8 cellular contexts compared by ENCODE assay signal in genomic region chr10:26860542-26861325, GRCh38. TPM values are rescaled to one million over a fixed set of nuclear protein-coding genes. Genes with fewer than 3 reads are reported as not detected.
DNase-seq lines count a peak whose midpoint lies in the region; ATAC-seq and TF ChIP-seq lines count a peak whose summit lies in the region.

TSS of gene ABI1 (minus strand) at chr10:26860958. CDS start at chr10:26860863, 95 bp downstream.

- peak; percentile 73 for ATAC-seq in GM19324 (IDR thresholded peaks at IDR 0.05; ENCODE audit: low FRiP score, unreplicated experiment)
- ATAC-seq in HG03469 (IDR thresholded peaks at IDR 0.05; ENCODE audit: unreplicated experiment): peak; percentile 43

- H3K9me3 Mint-ChIP-seq in activated CD4-positive, alpha-beta T cell treated with anti-CD3 and anti-CD28 coated beads, Interleukin-2, amount 10 ng/mL, durations not matched to agents 7 days and 5 days: no peaks in the 10 kb centered on the region

- H3K4me3 ChIP-seq in coronary artery: peak within 1 kb of the TSS; percentile 86

- DNase-seq in C1 segment of cervical spinal cord (lab: John Stamatoyannopoulos, UW) (peak; percentile 79 to 99 (median 98)), NCI-H69 (lab: John Stamatoyannopoulos, UW) (peak; percentile 97), coronary artery (ENCODE audit: low spot score) (peak; percentile 98)
- peak; percentile 98 for DNase-seq in activated CD4-positive, alpha-beta T cell treated with anti-CD3 and anti-CD28 coated beads, Interleukin-2, amount 10 ng/mL, durations not matched to agents 7 days and 5 days
- DNase-seq in stimulated activated CD4-positive, alpha-beta T cell treated with anti-CD3 and anti-CD28 coated beads, Interleukin-1b, Interleukin-23, amount 100 ng/mL, for 4 hours (ENCODE audit: low read depth in 2 of 2): peak; percentile 93 to 97

- H3K27me3 Mint-ChIP-seq in activated CD4-positive, alpha-beta T cell treated with anti-CD3 and anti-CD28 coated beads, Interleukin-2, amount 10 ng/mL, durations not matched to agents 7 days and 5 days: peaks cover 9% of the 10 kb centered on the region

- H3K4me1 Mint-ChIP-seq in activated CD4-positive, alpha-beta T cell treated with anti-CD3 and anti-CD28 coated beads, Interleukin-2, amount 10 ng/mL, durations not matched to agents 7 days and 5 days: peaks cover 30% of the 10 kb centered on the region

- peaks cover 4% of the 10 kb centered on the region for H3K36me3 Mint-ChIP-seq in activated CD4-positive, alpha-beta T cell treated with anti-CD3 and anti-CD28 coated beads, Interleukin-2, amount 10 ng/mL, durations not matched to agents 7 days and 5 days (ENCODE audit: low read depth)

- H3K27ac ChIP-seq in coronary artery (peak within 1 kb of the TSS; percentile 97 to 99), layer of hippocampus (ENCODE audit: low read depth, low read length) (peak within 1 kb of the TSS; percentile 89)

- H3K27ac Mint-ChIP-seq in activated CD4-positive, alpha-beta T cell treated with anti-CD3 and anti-CD28 coated beads, Interleukin-2, amount 10 ng/mL, durations not matched to agents 7 days and 5 days: peak within 1 kb of the TSS; percentile 100

- H3K4me3 Mint-ChIP-seq in activated CD4-positive, alpha-beta T cell treated with anti-CD3 and anti-CD28 coated beads, Interleukin-2, amount 10 ng/mL, durations not matched to agents 7 days and 5 days: peak within 1 kb of the TSS; percentile 96

- CTCF ChIA-PET in activated CD4-positive, alpha-beta T cell treated with anti-CD3 and anti-CD28 coated beads, Interleukin-2, amount 10 ng/mL, durations not matched to agents 7 days and 5 days (lab: Charles Lee): interaction anchor here (0.6 to 3.0 kb wide), 12 partner anchors 10 to 425 kb away, joined by 3 to 21 read pairs (median 4); partner anchors contain the start of gene PDSS1

- POLR2A ChIA-PET in activated CD4-positive, alpha-beta T cell treated with anti-CD3 and anti-CD28 coated beads, Interleukin-2, amount 10 ng/mL, durations not matched to agents 7 days and 5 days (lab: Charles Lee): interaction anchor here (0.6 kb wide), 1 partner anchor 293 kb away, joined by 4 read pairs; the partner anchor contains the start of gene YME1L1

- no peaks in the 10 kb centered on the region for H3K27me3 ChIP-seq in layer of hippocampus (ENCODE audit: control insufficient read depth, insufficient read depth, low read length)

- peak; percentile 71 for TF ChIP-seq CTCF in coronary artery (IDR thresholded peaks at IDR 0.05)

RNA-seq across cellular contexts. Expression of gene ABI1, which starts in this region (rescaled TPM):
- total RNA-seq in activated CD4-positive, alpha-beta T cell treated with anti-CD3 and anti-CD28 coated beads, Interleukin-2, amount 10 ng/mL, durations not matched to agents 7 days and 5 days: 10 to 100 TPM; 59.7 to 65.2 TPM

Comparison
In these comparisons a context has a peak if more than half of its experiments do, and no peak if none do; other contexts are left out.
1. Peak in every context shown above with its lines: DNase-seq, ATAC-seq, H3K4me3 ChIP-seq and H3K27ac ChIP-seq.